Comparison of ENCODE assay signal across 15 cellular contexts in the genomic region with DNA sequence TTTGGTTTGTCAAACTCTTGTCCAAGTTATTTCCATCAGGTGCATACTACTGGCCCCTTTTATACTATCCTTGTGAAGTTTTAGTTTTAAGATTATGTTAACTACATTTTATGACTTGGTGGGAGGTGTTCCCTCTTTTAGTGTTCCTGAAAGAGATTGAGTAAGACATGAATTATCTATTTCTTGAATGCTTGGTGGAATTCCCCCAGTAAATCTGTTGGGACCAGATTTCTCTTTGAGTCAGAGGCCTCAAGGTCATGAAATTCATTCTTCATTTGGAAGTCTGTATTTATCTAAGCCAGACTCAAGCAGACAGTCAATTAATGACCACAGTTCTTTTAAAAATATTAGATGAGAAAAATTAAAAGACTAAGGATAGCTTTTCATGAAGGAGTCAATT.
DNase-seq lines count a peak whose midpoint lies in the region; ATAC-seq and TF ChIP-seq lines count a peak whose summit lies in the region.
"Had no signal": no experiment of that assay in that cellular context is flagged by ENCODE, and none has a peak within 500 bp of the region (broad histone marks: within the 10 kb centered on the region; RNA-seq: fewer than 3 reads in every experiment).

No MANE protein-coding gene starts in this region.

- H3K27ac Mint-ChIP-seq in HFFc6: no peak overlapping the region
- H3K27ac Mint-ChIP-seq: memory B cell had no signal

- peaks cover 58% of the 10 kb centered on the region for H3K36me3 Mint-ChIP-seq in HFFc6 (ENCODE audit: low read depth)

- H3K9me3 Mint-ChIP-seq in HFFc6: peaks cover 11% of the 10 kb centered on the region

- DNase-seq in A172 (ENCODE audit: low spot score) (peak; percentile 62), HFFc6 (peak; percentile 42), dermis blood vessel endothelial cell (peak; percentile 5), kidney glomerular epithelial cell (lab: John Stamatoyannopoulos, UW) (peak; percentile 52), MV-4-11 (lab: John Stamatoyannopoulos, UW) (no peak), NCI-H1105 (lab: John Stamatoyannopoulos, UW) (no peak), DMS153 (lab: John Stamatoyannopoulos, UW) (no peak)
- DNase-seq: naive B cell; NCI-H1105 treated with DMSO at 0.1 percent for 48 hours; NCI-H2107; NCI-H524; stimulated activated CD4-positive, alpha-beta T cell treated with anti-CD3 and anti-CD28 coated beads, Interleukin-4, amount 100 ng/mL, for 1 hour; stomach had no signal

- TF ChIP-seq CTCF in HFFc6 (IDR thresholded peaks at IDR 0.05): no peak

- no peak for ATAC-seq in HG02884 (IDR thresholded peaks at IDR 0.05; ENCODE audit: unreplicated experiment)

- peaks cover 35% of the 10 kb centered on the region for H3K4me1 Mint-ChIP-seq in HFFc6 (ENCODE audit: low read depth)

- no peak overlapping the region for H3K4me3 Mint-ChIP-seq in HFFc6
- H3K4me3 Mint-ChIP-seq: memory B cell, naive B cell had no signal

- H3K27me3 Mint-ChIP-seq in HFFc6 (ENCODE audit: insufficient read depth): peaks cover 1% of the 10 kb centered on the region; the same call in 1 of the 2 replicates
- H3K27me3 Mint-ChIP-seq: memory B cell, naive B cell had no signal

Comparison
In these comparisons a context has a peak if more than half of its experiments do, and no peak if none do; other contexts are left out.
1. DNase-seq: peak in A172 (single experiment), HFFc6 (single experiment), dermis blood vessel endothelial cell (single experiment) and kidney glomerular epithelial cell (single experiment); none in MV-4-11 (single experiment), NCI-H1105 (single experiment) and DMS153 (single experiment).